8 cellular contexts compared by ENCODE assay signal in the genomic region with DNA sequence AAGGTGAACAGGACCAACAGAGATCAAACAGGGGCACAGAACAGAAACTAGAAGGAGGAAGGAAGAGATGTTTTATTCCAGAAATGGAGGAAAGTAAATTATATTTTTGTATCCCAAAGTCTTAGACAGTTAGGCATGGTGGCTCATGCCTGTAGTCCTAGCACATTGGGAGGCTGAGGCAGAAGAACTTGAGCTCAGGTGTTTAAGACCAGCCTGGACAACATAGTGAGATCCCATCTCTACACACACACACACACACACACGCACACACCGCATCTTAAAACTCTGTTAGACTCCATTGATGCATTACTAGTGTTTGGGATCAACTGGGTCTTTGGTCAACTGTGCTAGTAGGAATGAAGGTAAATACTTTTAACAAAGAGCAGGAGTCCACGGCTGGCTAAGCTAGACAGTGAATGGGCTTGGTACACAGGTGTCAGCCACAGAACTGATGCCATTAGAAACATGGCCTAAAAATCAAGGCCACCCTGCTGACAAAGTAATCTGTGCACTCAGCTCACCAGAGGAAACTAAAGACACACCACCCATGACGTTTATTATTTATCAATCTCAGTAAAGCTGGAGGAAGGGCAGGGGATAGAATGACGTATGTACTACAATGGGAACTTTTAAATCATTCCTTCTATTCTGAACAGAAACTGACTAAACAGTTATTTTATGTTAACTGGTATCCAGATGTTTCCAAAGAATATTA. TPM values are rescaled to one million over a fixed set of nuclear protein-coding genes. Genes with fewer than 3 reads are reported as not detected.
A peak's percentile ranks its signal among the peaks of the same experiment; 100 is the strongest.
DNase-seq lines count a peak whose midpoint lies in the region; ATAC-seq and TF ChIP-seq lines count a peak whose summit lies in the region.
"Not testable (repeated sequence)": the region's sequence is repeated elsewhere in the genome, so short reads cannot be mapped to it uniquely, and the experiment has no call there.

No MANE protein-coding gene starts in this region.

- H3K36me3 Mint-ChIP-seq in activated CD4-positive, alpha-beta memory T cell treated with anti-CD3 and anti-CD28 coated beads for 36 hours, result peaks cover 41% of the 10 kb centered on the region
- H3K36me3 Mint-ChIP-seq in natural killer cell treated with Interleukin-12 subunit alpha and Interleukin-12 subunit beta and Interleukin-15 and Interleukin-18, amount 100 ng/mL, for 72 hours, result not testable (repeated sequence)

- H3K9me3 ChIP-seq in tibial nerve, result not testable (repeated sequence)

- not testable (repeated sequence) for TF ChIP-seq POLR2A in tibial nerve (IDR thresholded peaks at IDR 0.05)

- H3K36me3 ChIP-seq in tibial nerve, result not testable (repeated sequence)

- WGBS in tibial nerve, 2 donors, result 34 to 37% methylated on average over 5 of the region's 5 CpGs

- peaks cover 60% of the 10 kb centered on the region for H3K4me1 Mint-ChIP-seq in activated CD4-positive, alpha-beta memory T cell treated with anti-CD3 and anti-CD28 coated beads for 36 hours (ENCODE audit: low read depth)
- peaks cover 51 to 58% of the 10 kb centered on the region in 2 donors for H3K4me1 Mint-ChIP-seq in natural killer cell treated with Interleukin-12 subunit alpha and Interleukin-12 subunit beta and Interleukin-15 and Interleukin-18, amount 100 ng/mL, for 72 hours (ENCODE audit: low read depth in 2 of 2)

- peak overlapping the region in 3 of 4 donors; percentile 62 to 85 (median 82) for H3K27ac ChIP-seq in tibial nerve

- H3K27me3 ChIP-seq in tibial nerve, result not testable (repeated sequence)

- DNase-seq in M059J (ENCODE audit: low read depth) (peak; percentile 82), cardiac fibroblast (ENCODE audit: low read depth in 2 of 2) (peak; percentile 71 to 91), glomerular visceral epithelial cell (ENCODE audit: extremely low spot score) (peak; percentile 61)
- DNase-seq in activated CD4-positive, alpha-beta memory T cell treated with anti-CD3 and anti-CD28 coated beads for 36 hours, result peak; percentile 41
- not testable (repeated sequence) for DNase-seq in natural killer cell treated with Interleukin-12 subunit alpha and Interleukin-12 subunit beta and Interleukin-15 and Interleukin-18, amount 100 ng/mL, for 72 hours (ENCODE audit: low spot score); tibial nerve (ENCODE audit: low spot score in 2 of 2)

- not testable (repeated sequence) for H3K27me3 Mint-ChIP-seq in activated CD4-positive, alpha-beta memory T cell treated with anti-CD3 and anti-CD28 coated beads for 36 hours; natural killer cell treated with Interleukin-12 subunit alpha and Interleukin-12 subunit beta and Interleukin-15 and Interleukin-18, amount 100 ng/mL, for 72 hours

- not testable (repeated sequence) for H3K9me3 Mint-ChIP-seq in activated CD4-positive, alpha-beta memory T cell treated with anti-CD3 and anti-CD28 coated beads for 36 hours; natural killer cell treated with Interleukin-12 subunit alpha and Interleukin-12 subunit beta and Interleukin-15 and Interleukin-18, amount 100 ng/mL, for 72 hours

- not testable (repeated sequence) for TF ChIP-seq CTCF in cardiac fibroblast (IDR thresholded peaks at IDR 0.05; ENCODE audit: low read depth, low read length); tibial nerve (IDR thresholded peaks at IDR 0.05)

- intact Hi-C loops in activated CD4-positive, alpha-beta memory T cell treated with anti-CD3 and anti-CD28 coated beads for 36 hours (cut with micrococcal nuclease), result loop anchor here (1.0 kb wide), 1 partner anchor 10 kb away; no protein-coding TSS in a partner anchor

- CTCF ChIA-PET in activated CD4-positive, alpha-beta memory T cell treated with anti-CD3 and anti-CD28 coated beads for 36 hours (lab: Charles Lee), result interaction anchor here (0.9 to 1.3 kb wide), 3 partner anchors 9 to 29 kb away, joined by 3 to 4 read pairs (median 3); no protein-coding TSS in a partner anchor

- ATAC-seq in GM18502 (IDR thresholded peaks at IDR 0.05; ENCODE audit: poor library complexity, unreplicated experiment), result peak; percentile 44
- peak; percentile 39 for ATAC-seq in HG02759 (IDR thresholded peaks at IDR 0.05; ENCODE audit: unreplicated experiment)
- peak; percentile 68 to 70 for ATAC-seq in natural killer cell treated with Interleukin-12 subunit alpha and Interleukin-12 subunit beta and Interleukin-15 and Interleukin-18, amount 100 ng/mL, for 72 hours

- H3K4me3 Mint-ChIP-seq in activated CD4-positive, alpha-beta memory T cell treated with anti-CD3 and anti-CD28 coated beads for 36 hours, result peak overlapping the region; percentile 30
- H3K4me3 Mint-ChIP-seq in natural killer cell treated with Interleukin-12 subunit alpha and Interleukin-12 subunit beta and Interleukin-15 and Interleukin-18, amount 100 ng/mL, for 72 hours, result peak overlapping the region; percentile 72

- H3K4me3 ChIP-seq in cardiac fibroblast (replicated peaks in 1 of 2; ENCODE audit: low read depth in 2 of 2, low read length in 2 of 2); tibial nerve: not testable (repeated sequence)

- H3K27ac Mint-ChIP-seq in activated CD4-positive, alpha-beta memory T cell treated with anti-CD3 and anti-CD28 coated beads for 36 hours, result peak overlapping the region; percentile 90
- H3K27ac Mint-ChIP-seq in natural killer cell treated with Interleukin-12 subunit alpha and Interleukin-12 subunit beta and Interleukin-15 and Interleukin-18, amount 100 ng/mL, for 72 hours, result peak overlapping the region; percentile 92 to 96

- POLR2A ChIA-PET in activated CD4-positive, alpha-beta memory T cell treated with anti-CD3 and anti-CD28 coated beads for 36 hours (lab: Charles Lee), result interaction anchor here (0.7 to 4.7 kb wide), 2 partner anchors 10 to 29 kb away, joined by 3 to 53 read pairs; a partner anchor contains a TSS

- peaks cover 0 to 58% (median 23%) of the 10 kb centered on the region in 4 donors for H3K4me1 ChIP-seq in tibial nerve

- TF ChIP-seq EP300 in tibial nerve (IDR thresholded peaks at IDR 0.05), result peak in 1 of 2 donors; percentile 27

RNA-seq across cellular contexts. Expression of a gene that starts 10.9 kb away (rescaled TPM):
- 138 and 149 TPM in 2 replicates for total RNA-seq in M059J (2014; rRNA removed; shearing (Covaris generic))
- total RNA-seq in activated CD4-positive, alpha-beta memory T cell treated with anti-CD3 and anti-CD28 coated beads for 36 hours, result 100 to 1,000 TPM; 174 to 180 TPM
- total RNA-seq in natural killer cell treated with Interleukin-12 subunit alpha and Interleukin-12 subunit beta and Interleukin-15 and Interleukin-18, amount 100 ng/mL, for 72 hours, result 100 to 1,000 TPM; 111 to 120 TPM
- total RNA-seq in tibial nerve, result 100 to 1,000 TPM; 204 to 241 (median 223) TPM

RNA-seq across cellular contexts. Expression of a gene that starts 11.3 kb away (rescaled TPM):
- 19.7 and 20.9 TPM in 2 replicates for total RNA-seq in M059J (2014; rRNA removed; shearing (Covaris generic))
- total RNA-seq in activated CD4-positive, alpha-beta memory T cell treated with anti-CD3 and anti-CD28 coated beads for 36 hours, result 10 to 100 TPM; 32.2 to 32.6 TPM
- 10 to 100 TPM; 19.2 to 43.3 TPM for total RNA-seq in natural killer cell treated with Interleukin-12 subunit alpha and Interleukin-12 subunit beta and Interleukin-15 and Interleukin-18, amount 100 ng/mL, for 72 hours
- total RNA-seq in tibial nerve, result 10 to 100 TPM; 14.1 to 39.6 (median 28.6) TPM
